Comparison of ENCODE assay signal across 1 cellular context in the genomic region with DNA sequence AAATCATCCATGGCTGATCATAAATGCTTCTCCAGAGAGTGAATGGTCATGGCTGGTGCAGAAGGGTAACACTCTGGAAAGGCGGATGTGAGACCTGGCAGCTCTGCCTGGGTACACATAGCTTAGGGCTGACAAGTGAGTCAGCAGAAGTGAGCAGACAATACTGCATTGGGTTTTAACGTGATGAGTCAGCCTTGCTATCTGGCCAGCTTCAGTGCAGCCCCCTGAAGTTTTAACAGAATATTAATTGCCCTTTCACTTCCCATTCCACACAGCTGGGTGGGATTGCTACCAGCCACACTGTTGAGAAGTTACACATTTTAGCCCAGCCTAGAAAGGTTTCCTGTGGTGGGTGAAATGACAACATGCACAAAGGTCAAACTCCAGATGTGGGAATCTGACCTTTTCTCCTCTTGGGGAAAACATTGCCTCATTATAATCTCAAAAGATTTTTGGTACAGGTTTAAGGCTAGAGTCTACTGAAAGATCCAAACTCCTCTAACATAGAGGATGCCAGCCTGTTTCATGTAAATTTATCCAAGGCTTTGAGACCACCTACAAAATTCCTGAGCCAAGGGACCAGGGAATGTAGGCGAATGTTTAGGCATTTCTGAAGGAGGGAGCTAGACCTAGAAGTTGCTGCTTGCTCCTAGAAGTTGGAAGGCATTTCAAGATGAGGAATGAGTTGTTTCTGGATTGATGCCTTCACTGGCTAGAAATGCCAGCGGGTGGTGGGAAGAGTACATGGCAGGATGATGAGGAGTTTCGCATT.
TF ChIP-seq lines count a peak whose summit lies in the region.

No MANE protein-coding gene starts in this region.

TF ChIP-seq in K562, 482 proteins besides CTCF, POLR2A, EP300 and RAD21 (continued from another document and continues in another):
- TF ChIP-seq, protein P1, sequence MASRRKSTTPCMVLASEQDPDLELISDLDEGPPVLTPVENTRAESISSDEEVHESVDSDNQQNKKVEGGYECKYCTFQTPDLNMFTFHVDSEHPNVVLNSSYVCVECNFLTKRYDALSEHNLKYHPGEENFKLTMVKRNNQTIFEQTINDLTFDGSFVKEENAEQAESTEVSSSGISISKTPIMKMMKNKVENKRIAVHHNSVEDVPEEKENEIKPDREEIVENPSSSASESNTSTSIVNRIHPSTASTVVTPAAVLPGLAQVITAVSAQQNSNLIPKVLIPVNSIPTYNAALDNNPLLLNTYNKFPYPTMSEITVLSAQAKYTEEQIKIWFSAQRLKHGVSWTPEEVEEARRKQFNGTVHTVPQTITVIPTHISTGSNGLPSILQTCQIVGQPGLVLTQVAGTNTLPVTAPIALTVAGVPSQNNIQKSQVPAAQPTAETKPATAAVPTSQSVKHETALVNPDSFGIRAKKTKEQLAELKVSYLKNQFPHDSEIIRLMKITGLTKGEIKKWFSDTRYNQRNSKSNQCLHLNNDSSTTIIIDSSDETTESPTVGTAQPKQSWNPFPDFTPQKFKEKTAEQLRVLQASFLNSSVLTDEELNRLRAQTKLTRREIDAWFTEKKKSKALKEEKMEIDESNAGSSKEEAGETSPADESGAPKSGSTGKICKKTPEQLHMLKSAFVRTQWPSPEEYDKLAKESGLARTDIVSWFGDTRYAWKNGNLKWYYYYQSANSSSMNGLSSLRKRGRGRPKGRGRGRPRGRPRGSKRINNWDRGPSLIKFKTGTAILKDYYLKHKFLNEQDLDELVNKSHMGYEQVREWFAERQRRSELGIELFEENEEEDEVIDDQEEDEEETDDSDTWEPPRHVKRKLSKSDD (conservative IDR thresholded peaks at IDR 0.05; ENCODE audit: low read length), result no peak
- TF ChIP-seq IFI16 (CRISPR knock-in tag; IDR thresholded peaks at IDR 0.05) (no peak), ADNP (tag; IDR thresholded peaks at IDR 0.05) (no peak), RBM25 (IDR thresholded peaks at IDR 0.05; ENCODE audit: low read depth, low read length, severe bottlenecking) (no peak), ZNF583 (CRISPR knock-in tag; IDR thresholded peaks at IDR 0.05) (peak; percentile 85; the same call in 1 of the 2 replicates), TSC22D4 (tag; IDR thresholded peaks at IDR 0.05) (no peak), ZBED1 (IDR thresholded peaks at IDR 0.05) (0 out of 2 replicates have a peak, but pooled peaks have one; percentile 14), ZSCAN29 (IDR thresholded peaks at IDR 0.05) (no peak), SRSF7 (optimal IDR thresholded peaks at IDR 0.05; ENCODE audit: low read depth, low read length) (no peak), ZNF507 (tag; conservative IDR thresholded peaks at IDR 0.05) (no peak), ZNF77 (CRISPR knock-in tag; IDR thresholded peaks at IDR 0.05) (no peak), DMBX1 (CRISPR knock-in tag; IDR thresholded peaks at IDR 0.05; ENCODE audit: borderline replicate concordance) (peak; percentile 78; the same call in 1 of the 2 replicates), SMAD2 (IDR thresholded peaks at IDR 0.05; ENCODE audit: low read depth, low read length) (no peak), CHCHD3 (CRISPR knock-in tag; IDR thresholded peaks at IDR 0.05) (no peak), POLR2AphosphoS5 (IDR thresholded peaks at IDR 0.05; ENCODE audit: control insufficient read depth, insufficient read depth, low read depth, low read length) (peak; percentile 57; the same call in 1 of the 2 replicates), ZNF140 (CRISPR knock-in tag; IDR thresholded peaks at IDR 0.05) (no peak), ZNF778 (CRISPR knock-in tag; IDR thresholded peaks at IDR 0.05) (no peak), ZNF212 (CRISPR knock-in tag; IDR thresholded peaks at IDR 0.05) (no peak)
- TF ChIP-seq, protein P2, sequence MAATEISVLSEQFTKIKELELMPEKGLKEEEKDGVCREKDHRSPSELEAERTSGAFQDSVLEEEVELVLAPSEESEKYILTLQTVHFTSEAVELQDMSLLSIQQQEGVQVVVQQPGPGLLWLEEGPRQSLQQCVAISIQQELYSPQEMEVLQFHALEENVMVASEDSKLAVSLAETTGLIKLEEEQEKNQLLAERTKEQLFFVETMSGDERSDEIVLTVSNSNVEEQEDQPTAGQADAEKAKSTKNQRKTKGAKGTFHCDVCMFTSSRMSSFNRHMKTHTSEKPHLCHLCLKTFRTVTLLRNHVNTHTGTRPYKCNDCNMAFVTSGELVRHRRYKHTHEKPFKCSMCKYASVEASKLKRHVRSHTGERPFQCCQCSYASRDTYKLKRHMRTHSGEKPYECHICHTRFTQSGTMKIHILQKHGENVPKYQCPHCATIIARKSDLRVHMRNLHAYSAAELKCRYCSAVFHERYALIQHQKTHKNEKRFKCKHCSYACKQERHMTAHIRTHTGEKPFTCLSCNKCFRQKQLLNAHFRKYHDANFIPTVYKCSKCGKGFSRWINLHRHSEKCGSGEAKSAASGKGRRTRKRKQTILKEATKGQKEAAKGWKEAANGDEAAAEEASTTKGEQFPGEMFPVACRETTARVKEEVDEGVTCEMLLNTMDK (IDR thresholded peaks at IDR 0.05; ENCODE audit: borderline replicate concordance, insufficient read depth, low read depth, low read length, poor library complexity, severe bottlenecking), result no peak
- TF ChIP-seq, protein P3, sequence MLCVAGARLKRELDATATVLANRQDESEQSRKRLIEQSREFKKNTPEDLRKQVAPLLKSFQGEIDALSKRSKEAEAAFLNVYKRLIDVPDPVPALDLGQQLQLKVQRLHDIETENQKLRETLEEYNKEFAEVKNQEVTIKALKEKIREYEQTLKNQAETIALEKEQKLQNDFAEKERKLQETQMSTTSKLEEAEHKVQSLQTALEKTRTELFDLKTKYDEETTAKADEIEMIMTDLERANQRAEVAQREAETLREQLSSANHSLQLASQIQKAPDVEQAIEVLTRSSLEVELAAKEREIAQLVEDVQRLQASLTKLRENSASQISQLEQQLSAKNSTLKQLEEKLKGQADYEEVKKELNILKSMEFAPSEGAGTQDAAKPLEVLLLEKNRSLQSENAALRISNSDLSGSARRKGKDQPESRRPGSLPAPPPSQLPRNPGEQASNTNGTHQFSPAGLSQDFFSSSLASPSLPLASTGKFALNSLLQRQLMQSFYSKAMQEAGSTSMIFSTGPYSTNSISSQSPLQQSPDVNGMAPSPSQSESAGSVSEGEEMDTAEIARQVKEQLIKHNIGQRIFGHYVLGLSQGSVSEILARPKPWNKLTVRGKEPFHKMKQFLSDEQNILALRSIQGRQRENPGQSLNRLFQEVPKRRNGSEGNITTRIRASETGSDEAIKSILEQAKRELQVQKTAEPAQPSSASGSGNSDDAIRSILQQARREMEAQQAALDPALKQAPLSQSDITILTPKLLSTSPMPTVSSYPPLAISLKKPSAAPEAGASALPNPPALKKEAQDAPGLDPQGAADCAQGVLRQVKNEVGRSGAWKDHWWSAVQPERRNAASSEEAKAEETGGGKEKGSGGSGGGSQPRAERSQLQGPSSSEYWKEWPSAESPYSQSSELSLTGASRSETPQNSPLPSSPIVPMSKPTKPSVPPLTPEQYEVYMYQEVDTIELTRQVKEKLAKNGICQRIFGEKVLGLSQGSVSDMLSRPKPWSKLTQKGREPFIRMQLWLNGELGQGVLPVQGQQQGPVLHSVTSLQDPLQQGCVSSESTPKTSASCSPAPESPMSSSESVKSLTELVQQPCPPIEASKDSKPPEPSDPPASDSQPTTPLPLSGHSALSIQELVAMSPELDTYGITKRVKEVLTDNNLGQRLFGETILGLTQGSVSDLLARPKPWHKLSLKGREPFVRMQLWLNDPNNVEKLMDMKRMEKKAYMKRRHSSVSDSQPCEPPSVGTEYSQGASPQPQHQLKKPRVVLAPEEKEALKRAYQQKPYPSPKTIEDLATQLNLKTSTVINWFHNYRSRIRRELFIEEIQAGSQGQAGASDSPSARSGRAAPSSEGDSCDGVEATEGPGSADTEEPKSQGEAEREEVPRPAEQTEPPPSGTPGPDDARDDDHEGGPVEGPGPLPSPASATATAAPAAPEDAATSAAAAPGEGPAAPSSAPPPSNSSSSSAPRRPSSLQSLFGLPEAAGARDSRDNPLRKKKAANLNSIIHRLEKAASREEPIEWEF (CRISPR knock-in tag; IDR thresholded peaks at IDR 0.05), result 0 out of 2 replicates have a peak, but pooled peaks have one; percentile 26
- TF ChIP-seq, protein P4, sequence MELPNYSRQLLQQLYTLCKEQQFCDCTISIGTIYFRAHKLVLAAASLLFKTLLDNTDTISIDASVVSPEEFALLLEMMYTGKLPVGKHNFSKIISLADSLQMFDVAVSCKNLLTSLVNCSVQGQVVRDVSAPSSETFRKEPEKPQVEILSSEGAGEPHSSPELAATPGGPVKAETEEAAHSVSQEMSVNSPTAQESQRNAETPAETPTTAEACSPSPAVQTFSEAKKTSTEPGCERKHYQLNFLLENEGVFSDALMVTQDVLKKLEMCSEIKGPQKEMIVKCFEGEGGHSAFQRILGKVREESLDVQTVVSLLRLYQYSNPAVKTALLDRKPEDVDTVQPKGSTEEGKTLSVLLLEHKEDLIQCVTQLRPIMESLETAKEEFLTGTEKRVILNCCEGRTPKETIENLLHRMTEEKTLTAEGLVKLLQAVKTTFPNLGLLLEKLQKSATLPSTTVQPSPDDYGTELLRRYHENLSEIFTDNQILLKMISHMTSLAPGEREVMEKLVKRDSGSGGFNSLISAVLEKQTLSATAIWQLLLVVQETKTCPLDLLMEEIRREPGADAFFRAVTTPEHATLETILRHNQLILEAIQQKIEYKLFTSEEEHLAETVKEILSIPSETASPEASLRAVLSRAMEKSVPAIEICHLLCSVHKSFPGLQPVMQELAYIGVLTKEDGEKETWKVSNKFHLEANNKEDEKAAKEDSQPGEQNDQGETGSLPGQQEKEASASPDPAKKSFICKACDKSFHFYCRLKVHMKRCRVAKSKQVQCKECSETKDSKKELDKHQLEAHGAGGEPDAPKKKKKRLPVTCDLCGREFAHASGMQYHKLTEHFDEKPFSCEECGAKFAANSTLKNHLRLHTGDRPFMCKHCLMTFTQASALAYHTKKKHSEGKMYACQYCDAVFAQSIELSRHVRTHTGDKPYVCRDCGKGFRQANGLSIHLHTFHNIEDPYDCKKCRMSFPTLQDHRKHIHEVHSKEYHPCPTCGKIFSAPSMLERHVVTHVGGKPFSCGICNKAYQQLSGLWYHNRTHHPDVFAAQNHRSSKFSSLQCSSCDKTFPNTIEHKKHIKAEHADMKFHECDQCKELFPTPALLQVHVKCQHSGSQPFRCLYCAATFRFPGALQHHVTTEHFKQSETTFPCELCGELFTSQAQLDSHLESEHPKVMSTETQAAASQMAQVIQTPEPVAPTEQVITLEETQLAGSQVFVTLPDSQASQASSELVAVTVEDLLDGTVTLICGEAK (IDR thresholded peaks at IDR 0.05), result no peak
- TF ChIP-seq, protein P4 (CRISPR knock-in tag; IDR thresholded peaks at IDR 0.05), result no peak
- TF ChIP-seq, protein P5, sequence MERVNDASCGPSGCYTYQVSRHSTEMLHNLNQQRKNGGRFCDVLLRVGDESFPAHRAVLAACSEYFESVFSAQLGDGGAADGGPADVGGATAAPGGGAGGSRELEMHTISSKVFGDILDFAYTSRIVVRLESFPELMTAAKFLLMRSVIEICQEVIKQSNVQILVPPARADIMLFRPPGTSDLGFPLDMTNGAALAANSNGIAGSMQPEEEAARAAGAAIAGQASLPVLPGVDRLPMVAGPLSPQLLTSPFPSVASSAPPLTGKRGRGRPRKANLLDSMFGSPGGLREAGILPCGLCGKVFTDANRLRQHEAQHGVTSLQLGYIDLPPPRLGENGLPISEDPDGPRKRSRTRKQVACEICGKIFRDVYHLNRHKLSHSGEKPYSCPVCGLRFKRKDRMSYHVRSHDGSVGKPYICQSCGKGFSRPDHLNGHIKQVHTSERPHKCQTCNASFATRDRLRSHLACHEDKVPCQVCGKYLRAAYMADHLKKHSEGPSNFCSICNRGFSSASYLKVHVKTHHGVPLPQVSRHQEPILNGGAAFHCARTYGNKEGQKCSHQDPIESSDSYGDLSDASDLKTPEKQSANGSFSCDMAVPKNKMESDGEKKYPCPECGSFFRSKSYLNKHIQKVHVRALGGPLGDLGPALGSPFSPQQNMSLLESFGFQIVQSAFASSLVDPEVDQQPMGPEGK (CRISPR knock-in tag; IDR thresholded peaks at IDR 0.05; ENCODE audit: borderline replicate concordance), result no peak
- TF ChIP-seq, protein P6, sequence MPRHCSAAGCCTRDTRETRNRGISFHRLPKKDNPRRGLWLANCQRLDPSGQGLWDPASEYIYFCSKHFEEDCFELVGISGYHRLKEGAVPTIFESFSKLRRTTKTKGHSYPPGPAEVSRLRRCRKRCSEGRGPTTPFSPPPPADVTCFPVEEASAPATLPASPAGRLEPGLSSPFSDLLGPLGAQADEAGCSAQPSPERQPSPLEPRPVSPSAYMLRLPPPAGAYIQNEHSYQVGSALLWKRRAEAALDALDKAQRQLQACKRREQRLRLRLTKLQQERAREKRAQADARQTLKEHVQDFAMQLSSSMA (CRISPR knock-in tag; IDR thresholded peaks at IDR 0.05), result no peak
- TF ChIP-seq, protein P7, sequence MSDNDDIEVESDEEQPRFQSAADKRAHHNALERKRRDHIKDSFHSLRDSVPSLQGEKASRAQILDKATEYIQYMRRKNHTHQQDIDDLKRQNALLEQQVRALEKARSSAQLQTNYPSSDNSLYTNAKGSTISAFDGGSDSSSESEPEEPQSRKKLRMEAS (CRISPR knock-in tag; IDR thresholded peaks at IDR 0.05), result no peak
- TF ChIP-seq, protein P8, sequence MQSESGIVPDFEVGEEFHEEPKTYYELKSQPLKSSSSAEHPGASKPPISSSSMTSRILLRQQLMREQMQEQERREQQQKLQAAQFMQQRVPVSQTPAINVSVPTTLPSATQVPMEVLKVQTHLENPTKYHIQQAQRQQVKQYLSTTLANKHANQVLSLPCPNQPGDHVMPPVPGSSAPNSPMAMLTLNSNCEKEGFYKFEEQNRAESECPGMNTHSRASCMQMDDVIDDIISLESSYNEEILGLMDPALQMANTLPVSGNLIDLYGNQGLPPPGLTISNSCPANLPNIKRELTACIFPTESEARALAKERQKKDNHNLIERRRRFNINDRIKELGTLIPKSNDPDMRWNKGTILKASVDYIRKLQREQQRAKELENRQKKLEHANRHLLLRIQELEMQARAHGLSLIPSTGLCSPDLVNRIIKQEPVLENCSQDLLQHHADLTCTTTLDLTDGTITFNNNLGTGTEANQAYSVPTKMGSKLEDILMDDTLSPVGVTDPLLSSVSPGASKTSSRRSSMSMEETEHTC (IDR thresholded peaks at IDR 0.05), result no peak
